ENCODE assay signal across 8 cellular contexts in the genomic region with DNA sequence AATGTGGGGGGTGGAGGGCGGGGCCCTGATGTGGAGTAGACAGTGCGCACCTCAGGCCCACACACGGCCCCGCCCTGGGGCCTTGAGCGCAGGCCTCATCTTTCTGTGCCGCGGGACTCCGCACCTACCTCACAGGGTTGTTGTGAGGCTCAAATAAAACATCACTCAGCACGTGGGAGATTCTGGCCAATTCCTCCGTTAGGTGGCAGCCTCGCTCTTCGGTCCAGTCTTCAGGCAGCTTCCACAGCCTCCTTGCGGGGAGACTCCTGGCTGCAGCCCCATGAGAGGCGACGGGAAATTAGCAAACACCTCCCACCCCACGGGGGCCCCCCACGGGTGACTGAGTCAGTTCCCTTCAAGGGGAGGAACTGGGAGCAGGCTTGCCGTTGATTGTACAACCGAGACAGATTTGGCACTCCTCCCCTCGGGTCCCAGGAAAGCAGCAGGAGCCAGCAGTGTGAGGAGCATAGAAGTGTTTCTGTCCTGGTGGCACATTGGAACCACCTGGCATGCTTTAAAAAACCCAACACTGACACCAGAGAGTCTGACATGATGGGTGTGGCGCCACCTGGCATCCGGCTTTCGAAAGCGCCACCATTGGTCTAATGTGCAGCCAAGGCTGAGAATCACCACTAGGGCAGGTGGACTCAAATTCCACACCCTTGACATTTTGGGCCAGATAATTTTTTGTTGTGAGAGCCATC. TPM values are rescaled to one million over a fixed set of nuclear protein-coding genes. Genes with fewer than 3 reads are reported as not detected.
DNase-seq lines count a peak whose midpoint lies in the region; ATAC-seq and TF ChIP-seq lines count a peak whose summit lies in the region.

No MANE protein-coding gene starts in this region.

- ATAC-seq in activated CD4-positive, alpha-beta T cell treated with anti-CD3 and anti-CD28 coated beads for 36 hours: peak; percentile 39
- ATAC-seq in body of pancreas (peak; percentile 40), HG02840 (IDR thresholded peaks at IDR 0.05; ENCODE audit: low FRiP score, unreplicated experiment) (no peak)

- no peak overlapping the region for H3K27ac ChIP-seq in body of pancreas

- no peaks in the 10 kb centered on the region for H3K27me3 Mint-ChIP-seq in activated CD4-positive, alpha-beta T cell treated with anti-CD3 and anti-CD28 coated beads for 36 hours
- H3K27me3 Mint-ChIP-seq in type B pancreatic cell: no peaks in the 10 kb centered on the region

- H3K4me1 Mint-ChIP-seq in activated CD4-positive, alpha-beta T cell treated with anti-CD3 and anti-CD28 coated beads for 36 hours: peaks cover 28% of the 10 kb centered on the region
- peaks cover 22% of the 10 kb centered on the region for H3K4me1 Mint-ChIP-seq in type B pancreatic cell (ENCODE audit: unreplicated experiment)

- 62 to 78% methylated on average over 9 to 21 of the region's 24 CpGs for WGBS in body of pancreas, 2 donors

- H3K27me3 ChIP-seq in body of pancreas: no peaks in the 10 kb centered on the region

- TF ChIP-seq CTCF in body of pancreas (IDR thresholded peaks at IDR 0.05): peak in 3 of 7 experiments; percentile 13 to 30 (median 26)
- peak; percentile 62 for TF ChIP-seq CTCF in type B pancreatic cell (conservative IDR thresholded peaks at IDR 0.05)

- CTCF ChIA-PET in activated CD4-positive, alpha-beta T cell treated with anti-CD3 and anti-CD28 coated beads for 36 hours (lab: Charles Lee): no interaction called here

- H3K4me3 ChIP-seq in body of pancreas: no peak overlapping the region

- H3K27ac Mint-ChIP-seq in activated CD4-positive, alpha-beta T cell treated with anti-CD3 and anti-CD28 coated beads for 36 hours: no peak overlapping the region
- no peak overlapping the region for H3K27ac Mint-ChIP-seq in type B pancreatic cell

- no peaks in the 10 kb centered on the region for H3K9me3 Mint-ChIP-seq in activated CD4-positive, alpha-beta T cell treated with anti-CD3 and anti-CD28 coated beads for 36 hours (ENCODE audit: low read depth)
- H3K9me3 Mint-ChIP-seq in type B pancreatic cell: no peaks in the 10 kb centered on the region

- peaks cover 31% of the 10 kb centered on the region for H3K36me3 Mint-ChIP-seq in activated CD4-positive, alpha-beta T cell treated with anti-CD3 and anti-CD28 coated beads for 36 hours (ENCODE audit: low read depth)
- H3K36me3 Mint-ChIP-seq in type B pancreatic cell: no peaks in the 10 kb centered on the region

- H3K4me3 Mint-ChIP-seq in activated CD4-positive, alpha-beta T cell treated with anti-CD3 and anti-CD28 coated beads for 36 hours: no peak overlapping the region
- H3K4me3 Mint-ChIP-seq in type B pancreatic cell: no peak overlapping the region

- POLR2A ChIA-PET in activated CD4-positive, alpha-beta T cell treated with anti-CD3 and anti-CD28 coated beads for 36 hours (lab: Charles Lee): no interaction called here

- no peaks in the 10 kb centered on the region for H3K9me3 ChIP-seq in body of pancreas

- intact Hi-C loops in activated CD4-positive, alpha-beta T cell treated with anti-CD3 and anti-CD28 coated beads for 36 hours (cut with DNase I, micrococcal nuclease): no loop called here
- intact Hi-C loops in body of pancreas (cut with DNase I): no loop called here

- H3K36me3 ChIP-seq in body of pancreas (replicated peaks in 1 of 2; ENCODE audit: insufficient read depth in 1 of 2, low read depth in 2 of 2): no peaks in the 10 kb centered on the region

- no peak for TF ChIP-seq POLR2A in body of pancreas (IDR thresholded peaks at IDR 0.05)

- peak; percentile 39 for DNase-seq in activated CD4-positive, alpha-beta T cell treated with anti-CD3 and anti-CD28 coated beads for 36 hours
- DNase-seq in activated CD4-positive, alpha-beta T cell treated with anti-CD3 and anti-CD28 coated beads, Interleukin-2, amount 50 U/mL, for 4 hours: no peak
- peak; percentile 66 for DNase-seq in NCI-H2227 (lab: John Stamatoyannopoulos, UW; ENCODE audit: unreplicated experiment)
- DNase-seq in body of pancreas: peak in 3 of 4 donors; percentile 29 to 46 (median 33)
- peak; percentile 38 for DNase-seq in kidney glomerular epithelial cell (lab: John Stamatoyannopoulos, UW)
- DNase-seq in type B pancreatic cell (ENCODE audit: extremely low spot score, unreplicated experiment): no peak
- no peak for DNase-seq in activated CD4-positive, alpha-beta T cell treated with anti-CD3 and anti-CD28 coated beads, Interleukin-2, amount 50 U/mL, for 48 hours

- H3K4me1 ChIP-seq in body of pancreas: peaks cover 8% of the 10 kb centered on the region

RNA-seq across cellular contexts. Expression of a gene that starts 7.6 kb away (rescaled TPM):
- 10 to 100 TPM; 14.3 to 16.4 TPM for total RNA-seq in activated CD4-positive, alpha-beta T cell treated with anti-CD3 and anti-CD28 coated beads for 36 hours
- total RNA-seq in body of pancreas: 1 to 10 TPM; 7.3 to 7.9 TPM
- 9.7 and 11.8 TPM in 2 replicates for total RNA-seq in type B pancreatic cell (ENCODE audit: low replicate concordance)

RNA-seq across cellular contexts. Expression of a gene that starts 17.3 kb away (rescaled TPM):
- 10 to 100 TPM in 1 of 2 experiments, 1 to 10 TPM in 1; 9.2 to 10.2 TPM for total RNA-seq in activated CD4-positive, alpha-beta T cell treated with anti-CD3 and anti-CD28 coated beads for 36 hours
- 10 to 100 TPM in 1 of 2 donors, 1 to 10 TPM in 1; 7.0 to 16.5 TPM for total RNA-seq in body of pancreas
- total RNA-seq in type B pancreatic cell (ENCODE audit: low replicate concordance): 30.0 and 60.0 TPM in 2 replicates

Comparison
In these comparisons a context has a peak if more than half of its experiments do, and no peak if none do; other contexts are left out.
1. DNase-seq: peak in activated CD4-positive, alpha-beta T cell treated with anti-CD3 and anti-CD28 coated beads for 36 hours (single experiment), NCI-H2227 (single experiment), body of pancreas (3 of 4) and kidney glomerular epithelial cell (single experiment); none in activated CD4-positive, alpha-beta T cell treated with anti-CD3 and anti-CD28 coated beads, Interleukin-2, amount 50 U/mL, for 4 hours (0 of 2), type B pancreatic cell (single experiment) and activated CD4-positive, alpha-beta T cell treated with anti-CD3 and anti-CD28 coated beads, Interleukin-2, amount 50 U/mL, for 48 hours (0 of 2).